In the genomic region with DNA sequence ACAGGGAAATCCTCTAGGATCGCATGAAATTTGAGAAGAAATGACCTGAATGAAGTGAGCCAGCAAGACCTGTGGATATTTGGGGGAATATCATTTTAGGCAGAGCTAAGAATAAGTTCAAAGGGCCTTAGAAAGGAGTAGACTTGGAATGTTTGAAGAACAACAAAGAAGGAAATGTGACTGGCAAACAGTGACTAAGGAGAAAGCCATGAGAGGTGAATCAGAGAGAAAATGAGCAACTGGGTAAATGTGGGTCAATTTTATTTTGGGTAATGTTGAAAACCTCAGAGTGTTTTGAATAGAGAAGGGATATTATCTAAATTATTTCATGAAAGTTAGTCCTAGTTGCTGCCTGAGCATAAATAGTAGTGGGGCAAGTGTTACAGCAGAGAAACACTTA, we compare ENCODE assay signal across 1 cellular context.
TF ChIP-seq lines count a peak whose summit lies in the region.

No MANE protein-coding gene starts in this region.

TF ChIP-seq in SK-N-SH treated with all-trans-retinoic acid at 6 μM for 48 hours, 23 proteins besides CTCF, POLR2A, EP300 and RAD21 (continued from another document):
- TF ChIP-seq, protein P1, sequence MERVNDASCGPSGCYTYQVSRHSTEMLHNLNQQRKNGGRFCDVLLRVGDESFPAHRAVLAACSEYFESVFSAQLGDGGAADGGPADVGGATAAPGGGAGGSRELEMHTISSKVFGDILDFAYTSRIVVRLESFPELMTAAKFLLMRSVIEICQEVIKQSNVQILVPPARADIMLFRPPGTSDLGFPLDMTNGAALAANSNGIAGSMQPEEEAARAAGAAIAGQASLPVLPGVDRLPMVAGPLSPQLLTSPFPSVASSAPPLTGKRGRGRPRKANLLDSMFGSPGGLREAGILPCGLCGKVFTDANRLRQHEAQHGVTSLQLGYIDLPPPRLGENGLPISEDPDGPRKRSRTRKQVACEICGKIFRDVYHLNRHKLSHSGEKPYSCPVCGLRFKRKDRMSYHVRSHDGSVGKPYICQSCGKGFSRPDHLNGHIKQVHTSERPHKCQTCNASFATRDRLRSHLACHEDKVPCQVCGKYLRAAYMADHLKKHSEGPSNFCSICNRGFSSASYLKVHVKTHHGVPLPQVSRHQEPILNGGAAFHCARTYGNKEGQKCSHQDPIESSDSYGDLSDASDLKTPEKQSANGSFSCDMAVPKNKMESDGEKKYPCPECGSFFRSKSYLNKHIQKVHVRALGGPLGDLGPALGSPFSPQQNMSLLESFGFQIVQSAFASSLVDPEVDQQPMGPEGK (CRISPR knock-in tag; IDR thresholded peaks at IDR 0.05; ENCODE audit: borderline replicate concordance), result no peak
- TF ChIP-seq ZFP3 (CRISPR knock-in tag; IDR thresholded peaks at IDR 0.05) (no peak), RARB (CRISPR knock-in tag; IDR thresholded peaks at IDR 0.05) (no peak), SNAI2 (CRISPR knock-in tag; IDR thresholded peaks at IDR 0.05) (no peak), PPARA (CRISPR knock-in tag; IDR thresholded peaks at IDR 0.05; ENCODE audit: borderline replicate concordance) (no peak), ZC3H10 (CRISPR knock-in tag; IDR thresholded peaks at IDR 0.05) (no peak), ZNF70 (CRISPR knock-in tag; IDR thresholded peaks at IDR 0.05) (no peak)
- TF ChIP-seq, protein P2, sequence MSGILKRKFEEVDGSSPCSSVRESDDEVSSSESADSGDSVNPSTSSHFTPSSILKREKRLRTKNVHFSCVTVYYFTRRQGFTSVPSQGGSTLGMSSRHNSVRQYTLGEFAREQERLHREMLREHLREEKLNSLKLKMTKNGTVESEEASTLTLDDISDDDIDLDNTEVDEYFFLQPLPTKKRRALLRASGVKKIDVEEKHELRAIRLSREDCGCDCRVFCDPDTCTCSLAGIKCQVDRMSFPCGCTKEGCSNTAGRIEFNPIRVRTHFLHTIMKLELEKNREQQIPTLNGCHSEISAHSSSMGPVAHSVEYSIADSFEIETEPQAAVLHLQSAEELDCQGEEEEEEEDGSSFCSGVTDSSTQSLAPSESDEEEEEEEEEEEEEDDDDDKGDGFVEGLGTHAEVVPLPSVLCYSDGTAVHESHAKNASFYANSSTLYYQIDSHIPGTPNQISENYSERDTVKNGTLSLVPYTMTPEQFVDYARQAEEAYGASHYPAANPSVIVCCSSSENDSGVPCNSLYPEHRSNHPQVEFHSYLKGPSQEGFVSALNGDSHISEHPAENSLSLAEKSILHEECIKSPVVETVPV (CRISPR knock-in tag; IDR thresholded peaks at IDR 0.05), result no peak
